In genomic region chr3:71983694-71984093, GRCh38 we compare ENCODE assay signal across 14 cellular contexts.
"Had no signal": no experiment of that assay in that cellular context is flagged by ENCODE, and none has a peak within 500 bp of the region (broad histone marks: within the 10 kb centered on the region; RNA-seq: fewer than 3 reads in every experiment).

No MANE protein-coding gene starts in this region.

- H3K4me3 Mint-ChIP-seq: activated CD8-positive, alpha-beta T cell treated with anti-CD3 and anti-CD28 coated beads, Interleukin-2, amount 10 ng/mL, durations not matched to agents 7 days and 5 days; activated naive CD8-positive, alpha-beta T cell treated with anti-CD3 and anti-CD28 coated beads, Interleukin-2, amount 10 ng/mL, durations not matched to agents 7 days and 5 days; effector memory CD8-positive, alpha-beta T cell; natural killer cell had no signal

- DNase-seq: activated CD8-positive, alpha-beta T cell treated with anti-CD3 and anti-CD28 coated beads, Interleukin-2, amount 10 ng/mL, durations not matched to agents 7 days and 5 days; activated effector memory CD4-positive, alpha-beta T cell treated with anti-CD3 and anti-CD28 coated beads, Interleukin-2, amount 50 U/mL, for 16 hours; activated naive CD8-positive, alpha-beta T cell treated with anti-CD3 and anti-CD28 coated beads, Interleukin-2, amount 10 ng/mL, durations not matched to agents 7 days and 5 days; anterior cingulate cortex; brain microvascular endothelial cell; dermis blood vessel endothelial cell; effector memory CD8-positive, alpha-beta T cell; foreskin melanocyte; kidney glomerular epithelial cell; mesendoderm; natural killer cell; sigmoid colon; stimulated activated CD4-positive, alpha-beta T cell treated with anti-CD3 and anti-CD28 coated beads, Interleukin-1b, Interleukin-23, amount 100 ng/mL, for 48 hours; upper lobe of right lung had no signal

- H3K27me3 Mint-ChIP-seq: activated naive CD8-positive, alpha-beta T cell treated with anti-CD3 and anti-CD28 coated beads, Interleukin-2, amount 10 ng/mL, durations not matched to agents 7 days and 5 days had no signal

- H3K36me3 Mint-ChIP-seq: natural killer cell had no signal

- ATAC-seq: activated CD8-positive, alpha-beta T cell treated with anti-CD3 and anti-CD28 coated beads, Interleukin-2, amount 10 ng/mL, durations not matched to agents 7 days and 5 days; effector memory CD8-positive, alpha-beta T cell; natural killer cell; upper lobe of right lung had no signal

- H3K9me3 Mint-ChIP-seq: effector memory CD8-positive, alpha-beta T cell; natural killer cell had no signal

- H3K27ac Mint-ChIP-seq: activated CD8-positive, alpha-beta T cell treated with anti-CD3 and anti-CD28 coated beads, Interleukin-2, amount 10 ng/mL, durations not matched to agents 7 days and 5 days; activated naive CD8-positive, alpha-beta T cell treated with anti-CD3 and anti-CD28 coated beads, Interleukin-2, amount 10 ng/mL, durations not matched to agents 7 days and 5 days; effector memory CD8-positive, alpha-beta T cell; natural killer cell had no signal
